Comparison of ENCODE assay signal across 8 cellular contexts in the genomic region with DNA sequence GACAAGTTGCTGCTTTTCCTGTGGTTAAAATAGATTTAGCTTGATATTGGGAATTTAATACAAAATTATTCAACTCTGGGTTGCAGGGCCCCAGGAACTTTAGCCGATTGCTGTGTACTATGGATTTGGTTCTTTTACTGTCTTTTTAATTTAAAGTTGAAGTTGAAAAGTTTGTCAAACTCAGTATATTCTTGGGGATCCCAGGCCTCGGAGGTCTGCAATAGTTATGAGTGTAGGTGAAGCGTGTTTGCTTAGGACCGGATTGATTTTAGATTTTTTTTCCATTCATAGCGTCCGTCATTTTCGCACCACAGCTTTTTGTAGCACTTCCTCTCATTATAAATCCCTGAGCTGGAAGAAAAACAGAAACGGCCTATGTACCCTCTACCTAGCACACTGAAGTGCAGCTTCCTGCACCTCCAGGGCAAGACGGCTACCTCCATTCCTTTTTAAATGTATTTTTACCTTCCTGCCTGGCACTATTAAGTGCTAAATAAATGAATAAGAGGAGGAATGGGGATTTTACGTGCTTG. TPM values are rescaled to one million over a fixed set of nuclear protein-coding genes. Genes with fewer than 3 reads are reported as not detected.
DNase-seq lines count a peak whose midpoint lies in the region; ATAC-seq and TF ChIP-seq lines count a peak whose summit lies in the region.

No MANE protein-coding gene starts in this region.

- no peak for DNase-seq in T-helper 17 cell
- peak; percentile 14 for DNase-seq in epithelial cell of esophagus (ENCODE audit: low read depth)
- DNase-seq in nephron progenitor cell = no peak
- DNase-seq in GDM1 (lab: John Stamatoyannopoulos, UW) = no peak

- peak overlapping the region; percentile 63 to 79 (median 70) for H3K4me3 ChIP-seq in BLaER1 treated with 17β-estradiol and CSF1 and Interleukin-3, amounts not matched to agents 10 nM and 100 nM
- H3K4me3 ChIP-seq in epithelial cell of esophagus (ENCODE audit: low read length) = peak overlapping the region; percentile 77

- peaks cover 6 to 19% (median 10%) of the 10 kb centered on the region in 11 experiments; a peak in 17 of 22 replicates for H3K36me3 ChIP-seq in BLaER1 treated with 17β-estradiol and CSF1 and Interleukin-3, amounts not matched to agents 10 nM and 100 nM

- H3K27me3 Mint-ChIP-seq in T-helper 17 cell (no peaks in the 10 kb centered on the region), nephron progenitor cell (ENCODE audit: low read depth, poor library complexity) (peaks cover 2% of the 10 kb centered on the region)

- no peaks in the 10 kb centered on the region for H3K9me3 Mint-ChIP-seq in nephron progenitor cell

- H3K9me3 ChIP-seq in BLaER1 treated with 17β-estradiol and CSF1 and Interleukin-3, amounts not matched to agents 10 nM and 100 nM (replicated peaks in 1 of 11) = no peaks in the 10 kb centered on the region
- no peaks in the 10 kb centered on the region for H3K9me3 ChIP-seq in T-helper 17 cell (ENCODE audit: control insufficient read depth, low read length, poor library complexity, severe bottlenecking)

- peak overlapping the region; percentile 69 to 98 (median 88) for H3K4me2 ChIP-seq in BLaER1 treated with 17β-estradiol and CSF1 and Interleukin-3, amounts not matched to agents 10 nM and 100 nM

- H3K4me1 ChIP-seq in BLaER1 treated with 17β-estradiol and CSF1 and Interleukin-3, amounts not matched to agents 10 nM and 100 nM = peaks cover 18 to 25% (median 23%) of the 10 kb centered on the region in 10 experiments

- no peak for TF ChIP-seq CTCF in epithelial cell of esophagus (IDR thresholded peaks at IDR 0.05; ENCODE audit: insufficient read depth, low read depth, low read length, missing control alignments)
- TF ChIP-seq CTCF in nephron progenitor cell (IDR thresholded peaks at IDR 0.05) = no peak

- no peaks in the 10 kb centered on the region for H3K27me3 ChIP-seq in BLaER1 treated with 17β-estradiol and CSF1 and Interleukin-3, amounts not matched to agents 10 nM and 100 nM

- peak overlapping the region; percentile 96 for H3K27ac Mint-ChIP-seq in T-helper 17 cell
- peak overlapping the region; percentile 97 for H3K27ac Mint-ChIP-seq in nephron progenitor cell

- ATAC-seq in GM18870 (IDR thresholded peaks at IDR 0.05; ENCODE audit: unreplicated experiment) (peak; percentile 9), HG03439 (IDR thresholded peaks at IDR 0.05; ENCODE audit: unreplicated experiment) (peak; percentile 13), T-helper 17 cell (no peak), HG03039 (IDR thresholded peaks at IDR 0.05; ENCODE audit: unreplicated experiment) (no peak)

- H3K4me3 Mint-ChIP-seq in T-helper 17 cell = peak overlapping the region; percentile 97
- peak overlapping the region; percentile 89 for H3K4me3 Mint-ChIP-seq in nephron progenitor cell

- H3K27ac ChIP-seq in BLaER1 treated with 17β-estradiol and CSF1 and Interleukin-3, amounts not matched to agents 10 nM and 100 nM = peak overlapping the region; percentile 89 to 99 (median 94)

- peaks cover 4% of the 10 kb centered on the region for H3K36me3 Mint-ChIP-seq in T-helper 17 cell (ENCODE audit: low read depth)
- H3K36me3 Mint-ChIP-seq in nephron progenitor cell (ENCODE audit: low read depth) = peaks cover 20% of the 10 kb centered on the region

- H4K20me1 ChIP-seq in BLaER1 treated with 17β-estradiol and CSF1 and Interleukin-3, amounts not matched to agents 10 nM and 100 nM = no peaks in the 10 kb centered on the region

- peaks cover 24% of the 10 kb centered on the region for H3K4me1 Mint-ChIP-seq in T-helper 17 cell
- peaks cover 49% of the 10 kb centered on the region for H3K4me1 Mint-ChIP-seq in nephron progenitor cell

- H3K9ac ChIP-seq in BLaER1 treated with 17β-estradiol and CSF1 and Interleukin-3, amounts not matched to agents 10 nM and 100 nM = peak overlapping the region; percentile 89 to 97 (median 93)

RNA-seq across cellular contexts. Expression of a gene that starts 0.5 kb away (rescaled TPM):
- 10 to 100 TPM; 13.5 to 16.6 TPM for total RNA-seq in T-helper 17 cell

Comparison
In these comparisons a context has a peak if more than half of its experiments do, and no peak if none do; other contexts are left out.
1. ATAC-seq: peak in GM18870 (single experiment) and HG03439 (single experiment); none in T-helper 17 cell (single experiment) and HG03039 (single experiment).